ENCODE assay signal across 18 cellular contexts in the genomic region with DNA sequence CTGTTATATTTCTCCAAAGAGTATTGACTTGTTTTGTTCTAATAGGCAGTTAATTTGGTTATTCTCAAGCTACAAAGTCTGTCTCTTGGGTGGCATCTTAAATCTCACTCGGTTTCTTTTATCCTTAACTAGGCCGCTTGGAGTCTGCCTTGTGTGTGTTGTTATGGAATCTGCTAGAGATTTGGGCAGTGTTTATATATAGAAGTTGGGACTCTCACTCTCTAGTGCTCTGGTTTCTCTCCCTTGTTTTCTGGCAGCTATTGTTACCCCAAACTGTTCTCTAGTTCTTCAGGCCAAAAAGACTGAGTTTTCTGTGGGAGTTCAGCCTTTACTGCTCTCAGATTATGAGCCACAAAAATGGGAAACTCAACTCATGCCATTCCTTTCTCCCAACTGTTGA. TPM values are rescaled to one million over a fixed set of nuclear protein-coding genes. Genes with fewer than 3 reads are reported as not detected.
DNase-seq lines count a peak whose midpoint lies in the region; ATAC-seq and TF ChIP-seq lines count a peak whose summit lies in the region.
"Had no signal": no experiment of that assay in that cellular context is flagged by ENCODE, and none has a peak within 500 bp of the region (broad histone marks: within the 10 kb centered on the region; RNA-seq: fewer than 3 reads in every experiment).

No MANE protein-coding gene starts in this region.

- no peak for DNase-seq in T-helper 2 cell treated with Interferon-gamma antibody and Interleukin-4, amounts not matched to agents 5 μg/mL and 100 μg/mL, for 36 hours (ENCODE audit: low spot score)
- DNase-seq in T-helper 2 cell (no peak), WTC11 (ENCODE audit: low spot score) (no peak), NCI-H187 (lab: John Stamatoyannopoulos, UW) (no peak), caudate nucleus (lab: John Stamatoyannopoulos, UW) (no peak), stomach (no peak)
- DNase-seq: 8988T; DMS79 treated with DMSO at 0.1 percent for 48 hours; hypothalamus; MG63; NCI-H187 treated with DMSO at 0.1 percent for 48 hours; NCI-H510A; nucleus accumbens; stimulated activated CD4-positive, alpha-beta T cell treated with anti-CD3 and anti-CD28 coated beads, Interleukin-4, amount 100 ng/mL, for 4 hours had no signal

- H3K9me3 Mint-ChIP-seq in T-helper 2 cell treated with Interferon-gamma antibody and Interleukin-4, amounts not matched to agents 5 μg/mL and 100 μg/mL, for 36 hours = no peaks in the 10 kb centered on the region
- H3K9me3 Mint-ChIP-seq in WTC11 = no peaks in the 10 kb centered on the region

- peaks cover 0 to 7% (median 0%) of the 10 kb centered on the region in 11 experiments; a peak in 2 of 22 replicates for H3K9me3 ChIP-seq in BLaER1 treated with 17β-estradiol and CSF1 and Interleukin-3, amounts not matched to agents 10 nM and 100 nM (replicated peaks in 1 of 11)
- H3K9me3 ChIP-seq in muscle layer of colon (ENCODE audit: low read length) (no peaks in the 10 kb centered on the region), stomach (no peaks in the 10 kb centered on the region)
- H3K9me3 ChIP-seq: MG63 had no signal

- ATAC-seq in WTC11 = no peak

- peaks cover 13 to 100% (median 87%) of the 10 kb centered on the region in 11 experiments; a peak in 21 of 22 replicates for H3K36me3 ChIP-seq in BLaER1 treated with 17β-estradiol and CSF1 and Interleukin-3, amounts not matched to agents 10 nM and 100 nM
- H3K36me3 ChIP-seq in muscle layer of colon (ENCODE audit: insufficient read depth, low read length) (no peaks in the 10 kb centered on the region), stomach (peaks cover 0 to 11% (median 6%) of the 10 kb centered on the region in 4 donors)

- 86 to 96% (median 95%) methylated on average over 2 of the region's 2 CpGs for WGBS in stomach, 5 donors

- H4K20me1 ChIP-seq in BLaER1 treated with 17β-estradiol and CSF1 and Interleukin-3, amounts not matched to agents 10 nM and 100 nM = peaks cover 89 to 100% (median 100%) of the 10 kb centered on the region in 11 experiments

- TF ChIP-seq CTCF in WTC11 (IDR thresholded peaks at IDR 0.05) (no peak), stomach (IDR thresholded peaks at IDR 0.05) (no peak)

- intact Hi-C loops in stomach (cut with DNase I; ENCODE audit: low total_unique reads) = no loop called here

- H3K4me3 Mint-ChIP-seq in T-helper 2 cell treated with Interferon-gamma antibody and Interleukin-4, amounts not matched to agents 5 μg/mL and 100 μg/mL, for 36 hours = no peak overlapping the region
- H3K4me3 Mint-ChIP-seq in WTC11 = no peak overlapping the region

- H3K27me3 ChIP-seq in BLaER1 treated with 17β-estradiol and CSF1 and Interleukin-3, amounts not matched to agents 10 nM and 100 nM = no peaks in the 10 kb centered on the region
- H3K27me3 ChIP-seq in muscle layer of colon (ENCODE audit: control insufficient read depth in 1 of 2, insufficient read depth in 2 of 2, low read length in 2 of 2) = no peaks in the 10 kb centered on the region
- H3K27me3 ChIP-seq in stomach = no peaks in the 10 kb centered on the region
- H3K27me3 ChIP-seq: cardiac muscle cell, MG63 had no signal

- H3K4me1 ChIP-seq in BLaER1 treated with 17β-estradiol and CSF1 and Interleukin-3, amounts not matched to agents 10 nM and 100 nM = peaks cover 34 to 65% (median 48%) of the 10 kb centered on the region in 10 experiments
- H3K4me1 ChIP-seq in muscle layer of colon (ENCODE audit: insufficient read depth, low read length) = peaks cover 22% of the 10 kb centered on the region
- peaks cover 8 to 53% (median 26%) of the 10 kb centered on the region in 4 donors for H3K4me1 ChIP-seq in stomach

- CTCF ChIA-PET in WTC11 (lab: Charles Lee) = no interaction called here

- POLR2A ChIA-PET in WTC11 (lab: Charles Lee) = no interaction called here

- H3K36me3 Mint-ChIP-seq in T-helper 2 cell treated with Interferon-gamma antibody and Interleukin-4, amounts not matched to agents 5 μg/mL and 100 μg/mL, for 36 hours (ENCODE audit: low read depth) = peaks cover 31% of the 10 kb centered on the region
- H3K36me3 Mint-ChIP-seq in WTC11 = peaks cover 4% of the 10 kb centered on the region; the same call in 1 of the 2 replicates

- no peak overlapping the region for H3K9ac ChIP-seq in BLaER1 treated with 17β-estradiol and CSF1 and Interleukin-3, amounts not matched to agents 10 nM and 100 nM
- no peak overlapping the region for H3K9ac ChIP-seq in muscle layer of colon (ENCODE audit: low read length)

- peaks cover 39% of the 10 kb centered on the region for H3K4me1 Mint-ChIP-seq in T-helper 2 cell treated with Interferon-gamma antibody and Interleukin-4, amounts not matched to agents 5 μg/mL and 100 μg/mL, for 36 hours (ENCODE audit: low read depth)
- no peaks in the 10 kb centered on the region; the same call in 1 of the 2 replicates for H3K4me1 Mint-ChIP-seq in WTC11

- no peak for TF ChIP-seq EP300 in stomach (IDR thresholded peaks at IDR 0.05)

- H3K27ac ChIP-seq in BLaER1 treated with 17β-estradiol and CSF1 and Interleukin-3, amounts not matched to agents 10 nM and 100 nM = peak overlapping the region in 3 of 11 experiments; percentile 3 to 46 (median 23); a peak in 1 of 22 replicates
- peak overlapping the region; percentile 12 for H3K27ac ChIP-seq in muscle layer of colon (ENCODE audit: low read depth, low read length)
- no peak overlapping the region for H3K27ac ChIP-seq in caudate nucleus (ENCODE audit: low read depth, low read length)
- H3K27ac ChIP-seq in stomach = no peak overlapping the region
- H3K27ac ChIP-seq: cardiac muscle cell, skin epidermis had no signal

- H3K27ac Mint-ChIP-seq in T-helper 2 cell treated with Interferon-gamma antibody and Interleukin-4, amounts not matched to agents 5 μg/mL and 100 μg/mL, for 36 hours = peak overlapping the region; percentile 0
- peak overlapping the region; percentile 0; the same call in 1 of the 2 replicates for H3K27ac Mint-ChIP-seq in WTC11

- peak overlapping the region in 8 of 11 experiments; percentile 1 to 66 (median 20); a peak in 6 of 22 replicates for H3K4me2 ChIP-seq in BLaER1 treated with 17β-estradiol and CSF1 and Interleukin-3, amounts not matched to agents 10 nM and 100 nM

- no peak overlapping the region for H3K4me3 ChIP-seq in BLaER1 treated with 17β-estradiol and CSF1 and Interleukin-3, amounts not matched to agents 10 nM and 100 nM
- H3K4me3 ChIP-seq in muscle layer of colon (ENCODE audit: low read depth in 1 of 2, low read length in 2 of 2) (no peak overlapping the region), stomach (no peak overlapping the region)
- H3K4me3 ChIP-seq: cardiac muscle cell, MG63, skin epidermis had no signal

- TF ChIP-seq POLR2A in stomach (IDR thresholded peaks at IDR 0.05) = no peak

- no peaks in the 10 kb centered on the region for H3K27me3 Mint-ChIP-seq in T-helper 2 cell treated with Interferon-gamma antibody and Interleukin-4, amounts not matched to agents 5 μg/mL and 100 μg/mL, for 36 hours (ENCODE audit: low read depth)
- no peaks in the 10 kb centered on the region for H3K27me3 Mint-ChIP-seq in WTC11 (ENCODE audit: low read depth)

TF ChIP-seq in WTC11, 78 proteins besides CTCF, POLR2A, EP300 and RAD21:
- TF ChIP-seq SOX15 (CRISPR knock-in tag; IDR thresholded peaks at IDR 0.05) (no peak), GABPB1 (CRISPR knock-in tag; IDR thresholded peaks at IDR 0.05) (no peak), ZNF512 (CRISPR knock-in tag; IDR thresholded peaks at IDR 0.05; ENCODE audit: borderline replicate concordance) (no peak)

RNA-seq across cellular contexts. Expression of gene PSMA6, which starts 11.0 kb away (rescaled TPM):
- 197 to 215 TPM (median 210 TPM) in 3 replicates for total RNA-seq in WTC11 (2021)
- 100 to 1,000 TPM in 2 of 5 donors, 10 to 100 TPM in 3; 10.7 to 178 (median 62.7) TPM for total RNA-seq in stomach
- polyA plus RNA-seq in stomach = 100 to 1,000 TPM; 167 to 202 (median 167) TPM
